Comparison of ENCODE assay signal across 1 cellular context in the genomic region with DNA sequence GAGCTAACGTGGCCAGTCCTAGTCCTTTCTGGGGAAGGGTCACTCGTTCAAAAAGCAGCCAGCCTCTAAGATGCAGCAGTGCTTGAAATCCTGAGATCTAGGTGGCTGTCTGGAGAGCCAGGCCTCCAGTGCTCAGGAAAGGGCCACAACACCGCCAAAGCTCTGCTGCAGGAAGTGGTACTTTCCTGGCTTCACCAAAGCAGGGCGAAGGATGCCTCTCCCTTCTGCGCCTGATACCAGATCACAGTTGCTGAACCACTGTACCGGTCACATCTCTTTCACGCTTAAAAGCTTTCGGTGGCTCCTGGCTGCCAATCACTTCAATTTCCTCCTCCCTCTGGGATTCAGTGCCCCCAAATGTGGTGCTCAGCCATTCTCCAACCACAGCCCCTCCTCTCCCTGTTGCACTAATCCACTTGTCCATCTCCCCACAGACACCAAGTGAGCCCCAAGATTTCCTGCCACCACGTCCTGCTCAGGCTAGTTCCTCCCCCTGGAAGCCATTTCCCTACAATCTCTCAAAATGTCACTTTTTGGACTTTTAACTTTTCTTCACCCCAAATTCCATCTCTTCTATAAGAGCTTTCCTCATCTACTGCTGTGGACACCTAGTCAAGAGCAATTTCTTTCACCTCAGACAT.
TF ChIP-seq lines count a peak whose summit lies in the region.

No MANE protein-coding gene starts in this region.

TF ChIP-seq in IMR-90, 13 proteins besides CTCF, POLR2A, EP300 and RAD21 (continued from another document):
- no peak for TF ChIP-seq MAZ (IDR thresholded peaks at IDR 0.05; ENCODE audit: borderline replicate concordance, low read depth, low read length)
